ENCODE assay signal across 1 cellular context in the genomic region with DNA sequence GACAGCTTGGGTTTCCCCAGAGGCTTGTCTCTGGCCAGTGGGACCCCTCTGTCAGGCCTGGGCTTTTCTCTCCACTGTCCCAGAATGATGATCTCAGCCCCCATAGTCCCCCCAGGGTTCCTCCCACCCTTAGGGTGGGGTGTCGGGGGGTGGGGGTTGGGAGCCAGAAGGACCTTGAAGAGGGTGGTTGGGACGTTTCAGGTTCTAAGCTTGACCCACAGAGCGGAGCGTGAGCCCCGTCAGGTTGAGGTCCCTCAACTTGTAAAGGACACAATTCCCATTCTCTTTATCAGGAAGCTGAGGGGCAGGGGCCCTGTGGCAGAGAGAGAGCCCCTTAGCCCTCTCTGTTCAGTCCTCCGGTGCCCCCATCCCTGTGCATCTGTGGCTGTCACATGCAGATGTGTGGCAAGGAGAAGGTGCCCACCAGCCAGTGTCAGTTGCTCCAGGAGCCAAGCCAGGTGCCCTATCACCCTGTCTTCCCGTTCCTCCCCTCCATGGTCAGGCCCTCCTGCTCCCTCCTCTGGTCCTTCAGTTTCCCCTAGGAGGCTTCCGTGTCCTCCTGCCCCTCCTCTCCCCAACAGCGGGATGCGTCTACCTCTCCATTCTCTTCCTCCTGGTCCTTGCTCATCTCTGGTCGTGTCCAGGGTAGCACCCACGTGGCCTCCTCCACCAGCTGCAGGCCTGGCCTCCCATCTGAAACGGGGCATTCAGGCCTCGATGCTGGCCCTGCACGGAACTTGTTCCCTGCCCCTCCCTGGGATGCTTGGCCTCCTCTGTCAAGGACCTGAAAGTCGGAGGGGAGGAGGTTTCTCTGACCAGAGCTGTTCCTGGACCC.
TF ChIP-seq lines count a peak whose summit lies in the region.

No MANE protein-coding gene starts in this region.

TF ChIP-seq in HEK293, 187 proteins besides CTCF, POLR2A, EP300 and RAD21 (continued from another document and continues in another):
- TF ChIP-seq, protein P1, sequence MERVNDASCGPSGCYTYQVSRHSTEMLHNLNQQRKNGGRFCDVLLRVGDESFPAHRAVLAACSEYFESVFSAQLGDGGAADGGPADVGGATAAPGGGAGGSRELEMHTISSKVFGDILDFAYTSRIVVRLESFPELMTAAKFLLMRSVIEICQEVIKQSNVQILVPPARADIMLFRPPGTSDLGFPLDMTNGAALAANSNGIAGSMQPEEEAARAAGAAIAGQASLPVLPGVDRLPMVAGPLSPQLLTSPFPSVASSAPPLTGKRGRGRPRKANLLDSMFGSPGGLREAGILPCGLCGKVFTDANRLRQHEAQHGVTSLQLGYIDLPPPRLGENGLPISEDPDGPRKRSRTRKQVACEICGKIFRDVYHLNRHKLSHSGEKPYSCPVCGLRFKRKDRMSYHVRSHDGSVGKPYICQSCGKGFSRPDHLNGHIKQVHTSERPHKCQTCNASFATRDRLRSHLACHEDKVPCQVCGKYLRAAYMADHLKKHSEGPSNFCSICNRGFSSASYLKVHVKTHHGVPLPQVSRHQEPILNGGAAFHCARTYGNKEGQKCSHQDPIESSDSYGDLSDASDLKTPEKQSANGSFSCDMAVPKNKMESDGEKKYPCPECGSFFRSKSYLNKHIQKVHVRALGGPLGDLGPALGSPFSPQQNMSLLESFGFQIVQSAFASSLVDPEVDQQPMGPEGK (tag by site-specific recombination; IDR thresholded peaks at IDR 0.05) = peak; percentile 33; the same call in 1 of the 2 replicates
- peak; percentile 69 for TF ChIP-seq ZNF366 (tag by site-specific recombination; conservative IDR thresholded peaks at IDR 0.05)
- peak; percentile 88 for TF ChIP-seq ZNF600 (tag by site-specific recombination; IDR thresholded peaks at IDR 0.05)
- TF ChIP-seq ZNF76 (tag by site-specific recombination; IDR thresholded peaks at IDR 0.05; ENCODE audit: borderline replicate concordance, low read depth) = no peak
- TF ChIP-seq IKZF3 (tag by site-specific recombination; IDR thresholded peaks at IDR 0.05) = peak; percentile 82
- no peak for TF ChIP-seq ZNF433 (tag by site-specific recombination; IDR thresholded peaks at IDR 0.05; ENCODE audit: low read depth)
- no peak; the same call in 1 of the 2 replicates for TF ChIP-seq ZBTB7A (tag by site-specific recombination; IDR thresholded peaks at IDR 0.05; ENCODE audit: low read depth)
- TF ChIP-seq OSR2 (tag by site-specific recombination; IDR thresholded peaks at IDR 0.05) = peak; percentile 50; the same call in 1 of the 2 replicates
- no peak for TF ChIP-seq ZNF610 (tag by site-specific recombination; IDR thresholded peaks at IDR 0.05; ENCODE audit: borderline replicate concordance)
- TF ChIP-seq ZNF37A (tag by site-specific recombination; IDR thresholded peaks at IDR 0.05) = no peak
- TF ChIP-seq, protein P2, sequence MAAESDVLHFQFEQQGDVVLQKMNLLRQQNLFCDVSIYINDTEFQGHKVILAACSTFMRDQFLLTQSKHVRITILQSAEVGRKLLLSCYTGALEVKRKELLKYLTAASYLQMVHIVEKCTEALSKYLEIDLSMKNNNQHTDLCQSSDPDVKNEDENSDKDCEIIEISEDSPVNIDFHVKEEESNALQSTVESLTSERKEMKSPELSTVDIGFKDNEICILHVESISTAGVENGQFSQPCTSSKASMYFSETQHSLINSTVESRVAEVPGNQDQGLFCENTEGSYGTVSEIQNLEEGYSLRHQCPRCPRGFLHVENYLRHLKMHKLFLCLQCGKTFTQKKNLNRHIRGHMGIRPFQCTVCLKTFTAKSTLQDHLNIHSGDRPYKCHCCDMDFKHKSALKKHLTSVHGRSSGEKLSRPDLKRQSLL (tag by site-specific recombination; IDR thresholded peaks at IDR 0.05) = no peak
- no peak for TF ChIP-seq ZNF571 (tag by site-specific recombination; IDR thresholded peaks at IDR 0.05)
- TF ChIP-seq ZBTB20 (tag by site-specific recombination; IDR thresholded peaks at IDR 0.05) = peak; percentile 12; the same call in 1 of the 2 replicates
- TF ChIP-seq, protein P3, sequence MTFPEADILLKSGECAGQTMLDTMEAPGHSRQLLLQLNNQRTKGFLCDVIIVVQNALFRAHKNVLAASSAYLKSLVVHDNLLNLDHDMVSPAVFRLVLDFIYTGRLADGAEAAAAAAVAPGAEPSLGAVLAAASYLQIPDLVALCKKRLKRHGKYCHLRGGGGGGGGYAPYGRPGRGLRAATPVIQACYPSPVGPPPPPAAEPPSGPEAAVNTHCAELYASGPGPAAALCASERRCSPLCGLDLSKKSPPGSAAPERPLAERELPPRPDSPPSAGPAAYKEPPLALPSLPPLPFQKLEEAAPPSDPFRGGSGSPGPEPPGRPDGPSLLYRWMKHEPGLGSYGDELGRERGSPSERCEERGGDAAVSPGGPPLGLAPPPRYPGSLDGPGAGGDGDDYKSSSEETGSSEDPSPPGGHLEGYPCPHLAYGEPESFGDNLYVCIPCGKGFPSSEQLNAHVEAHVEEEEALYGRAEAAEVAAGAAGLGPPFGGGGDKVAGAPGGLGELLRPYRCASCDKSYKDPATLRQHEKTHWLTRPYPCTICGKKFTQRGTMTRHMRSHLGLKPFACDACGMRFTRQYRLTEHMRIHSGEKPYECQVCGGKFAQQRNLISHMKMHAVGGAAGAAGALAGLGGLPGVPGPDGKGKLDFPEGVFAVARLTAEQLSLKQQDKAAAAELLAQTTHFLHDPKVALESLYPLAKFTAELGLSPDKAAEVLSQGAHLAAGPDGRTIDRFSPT (tag by site-specific recombination; IDR thresholded peaks at IDR 0.05) = peak; percentile 19; the same call in 1 of the 2 replicates
- TF ChIP-seq, protein P4, sequence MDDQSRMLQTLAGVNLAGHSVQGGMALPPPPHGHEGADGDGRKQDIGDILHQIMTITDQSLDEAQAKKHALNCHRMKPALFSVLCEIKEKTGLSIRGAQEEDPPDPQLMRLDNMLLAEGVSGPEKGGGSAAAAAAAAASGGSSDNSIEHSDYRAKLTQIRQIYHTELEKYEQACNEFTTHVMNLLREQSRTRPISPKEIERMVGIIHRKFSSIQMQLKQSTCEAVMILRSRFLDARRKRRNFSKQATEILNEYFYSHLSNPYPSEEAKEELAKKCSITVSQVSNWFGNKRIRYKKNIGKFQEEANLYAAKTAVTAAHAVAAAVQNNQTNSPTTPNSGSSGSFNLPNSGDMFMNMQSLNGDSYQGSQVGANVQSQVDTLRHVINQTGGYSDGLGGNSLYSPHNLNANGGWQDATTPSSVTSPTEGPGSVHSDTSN (CRISPR knock-in tag; IDR thresholded peaks at IDR 0.05) = no peak
- no peak for TF ChIP-seq ZNF175 (tag by site-specific recombination; IDR thresholded peaks at IDR 0.05)
- TF ChIP-seq, protein P5, sequence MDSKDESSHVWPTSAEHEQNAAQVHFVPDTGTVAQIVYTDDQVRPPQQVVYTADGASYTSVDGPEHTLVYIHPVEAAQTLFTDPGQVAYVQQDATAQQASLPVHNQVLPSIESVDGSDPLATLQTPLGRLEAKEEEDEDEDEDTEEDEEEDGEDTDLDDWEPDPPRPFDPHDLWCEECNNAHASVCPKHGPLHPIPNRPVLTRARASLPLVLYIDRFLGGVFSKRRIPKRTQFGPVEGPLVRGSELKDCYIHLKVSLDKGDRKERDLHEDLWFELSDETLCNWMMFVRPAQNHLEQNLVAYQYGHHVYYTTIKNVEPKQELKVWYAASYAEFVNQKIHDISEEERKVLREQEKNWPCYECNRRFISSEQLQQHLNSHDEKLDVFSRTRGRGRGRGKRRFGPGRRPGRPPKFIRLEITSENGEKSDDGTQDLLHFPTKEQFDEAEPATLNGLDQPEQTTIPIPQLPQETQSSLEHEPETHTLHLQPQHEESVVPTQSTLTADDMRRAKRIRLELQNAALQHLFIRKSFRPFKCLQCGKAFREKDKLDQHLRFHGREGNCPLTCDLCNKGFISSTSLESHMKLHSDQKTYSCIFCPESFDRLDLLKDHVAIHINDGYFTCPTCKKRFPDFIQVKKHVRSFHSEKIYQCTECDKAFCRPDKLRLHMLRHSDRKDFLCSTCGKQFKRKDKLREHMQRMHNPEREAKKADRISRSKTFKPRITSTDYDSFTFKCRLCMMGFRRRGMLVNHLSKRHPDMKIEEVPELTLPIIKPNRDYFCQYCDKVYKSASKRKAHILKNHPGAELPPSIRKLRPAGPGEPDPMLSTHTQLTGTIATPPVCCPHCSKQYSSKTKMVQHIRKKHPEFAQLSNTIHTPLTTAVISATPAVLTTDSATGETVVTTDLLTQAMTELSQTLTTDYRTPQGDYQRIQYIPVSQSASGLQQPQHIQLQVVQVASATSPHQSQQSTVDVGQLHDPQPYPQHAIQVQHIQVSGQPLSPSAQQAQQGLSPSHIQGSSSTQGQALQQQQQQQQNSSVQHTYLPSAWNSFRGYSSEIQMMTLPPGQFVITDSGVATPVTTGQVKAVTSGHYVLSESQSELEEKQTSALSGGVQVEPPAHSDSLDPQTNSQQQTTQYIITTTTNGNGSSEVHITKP (tag by site-specific recombination; IDR thresholded peaks at IDR 0.05) = peak; percentile 24; the same call in 1 of the 2 replicates
- TF ChIP-seq YY2 (tag by site-specific recombination; IDR thresholded peaks at IDR 0.05) = no peak
- no peak for TF ChIP-seq EGR2 (tag by site-specific recombination; IDR thresholded peaks at IDR 0.05; ENCODE audit: low read depth)
- TF ChIP-seq ZNF707 (tag by site-specific recombination; IDR thresholded peaks at IDR 0.05) = no peak
- TF ChIP-seq TCF7L2 (IDR thresholded peaks at IDR 0.05; ENCODE audit: borderline replicate concordance, low read depth, low read length) = no peak
- no peak for TF ChIP-seq HOXA7 (CRISPR knock-in tag; IDR thresholded peaks at IDR 0.05; ENCODE audit: borderline replicate concordance)
- peak; percentile 67 for TF ChIP-seq ZNF341 (tag by site-specific recombination; IDR thresholded peaks at IDR 0.05; ENCODE audit: low read depth)
- no peak for TF ChIP-seq ZNF114 (tag by site-specific recombination; IDR thresholded peaks at IDR 0.05)
- TF ChIP-seq ZNF768 (tag by site-specific recombination; IDR thresholded peaks at IDR 0.05) = 0 out of 2 replicates have a peak, but pooled peaks have one; percentile 23
- TF ChIP-seq ZBTB8A (tag by site-specific recombination; IDR thresholded peaks at IDR 0.05) = 0 out of 2 replicates have a peak, but pooled peaks have one; percentile 19
- no peak for TF ChIP-seq ZNF174 (tag by site-specific recombination; IDR thresholded peaks at IDR 0.05)
- no peak for TF ChIP-seq PRDM1 (tag by site-specific recombination; IDR thresholded peaks at IDR 0.05)
- no peak for TF ChIP-seq KLF7 (tag by site-specific recombination; IDR thresholded peaks at IDR 0.05; ENCODE audit: borderline replicate concordance)
- TF ChIP-seq KLF16 (tag by site-specific recombination; IDR thresholded peaks at IDR 0.05) = no peak
- peak; percentile 13; the same call in 1 of the 2 replicates for TF ChIP-seq ZBTB48 (tag by site-specific recombination; IDR thresholded peaks at IDR 0.05)
- TF ChIP-seq HOXC10 (CRISPR knock-in tag; IDR thresholded peaks at IDR 0.05) = no peak
- TF ChIP-seq KLF10 (tag by site-specific recombination; IDR thresholded peaks at IDR 0.05) = no peak
- no peak for TF ChIP-seq ZNF350 (tag by site-specific recombination; IDR thresholded peaks at IDR 0.05)
- TF ChIP-seq, protein P6, sequence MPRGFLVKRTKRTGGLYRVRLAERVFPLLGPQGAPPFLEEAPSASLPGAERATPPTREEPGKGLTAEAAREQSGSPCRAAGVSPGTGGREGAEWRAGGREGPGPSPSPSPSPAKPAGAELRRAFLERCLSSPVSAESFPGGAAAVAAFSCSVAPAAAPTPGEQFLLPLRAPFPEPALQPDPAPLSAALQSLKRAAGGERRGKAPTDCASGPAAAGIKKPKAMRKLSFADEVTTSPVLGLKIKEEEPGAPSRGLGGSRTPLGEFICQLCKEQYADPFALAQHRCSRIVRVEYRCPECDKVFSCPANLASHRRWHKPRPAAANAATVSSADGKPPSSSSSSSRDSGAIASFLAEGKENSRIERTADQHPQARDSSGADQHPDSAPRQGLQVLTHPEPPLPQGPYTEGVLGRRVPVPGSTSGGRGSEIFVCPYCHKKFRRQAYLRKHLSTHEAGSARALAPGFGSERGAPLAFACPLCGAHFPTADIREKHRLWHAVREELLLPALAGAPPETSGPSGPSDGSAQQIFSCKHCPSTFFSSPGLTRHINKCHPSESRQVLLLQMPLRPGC (tag by site-specific recombination; IDR thresholded peaks at IDR 0.05) = no peak
- TF ChIP-seq, protein P7, sequence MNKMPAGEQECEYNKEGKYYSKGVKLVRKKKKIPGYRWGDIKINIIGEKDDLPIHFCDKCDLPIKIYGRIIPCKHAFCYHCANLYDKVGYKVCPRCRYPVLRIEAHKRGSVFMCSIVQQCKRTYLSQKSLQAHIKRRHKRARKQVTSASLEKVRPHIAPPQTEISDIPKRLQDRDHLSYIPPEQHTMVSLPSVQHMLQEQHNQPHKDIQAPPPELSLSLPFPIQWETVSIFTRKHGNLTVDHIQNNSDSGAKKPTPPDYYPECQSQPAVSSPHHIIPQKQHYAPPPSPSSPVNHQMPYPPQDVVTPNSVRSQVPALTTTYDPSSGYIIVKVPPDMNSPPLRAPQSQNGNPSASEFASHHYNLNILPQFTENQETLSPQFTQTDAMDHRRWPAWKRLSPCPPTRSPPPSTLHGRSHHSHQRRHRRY (tag by site-specific recombination; IDR thresholded peaks at IDR 0.05) = no peak
- TF ChIP-seq GLIS2 (tag by site-specific recombination; IDR thresholded peaks at IDR 0.05) = peak; percentile 20; the same call in 1 of the 2 replicates
- TF ChIP-seq, protein P8, sequence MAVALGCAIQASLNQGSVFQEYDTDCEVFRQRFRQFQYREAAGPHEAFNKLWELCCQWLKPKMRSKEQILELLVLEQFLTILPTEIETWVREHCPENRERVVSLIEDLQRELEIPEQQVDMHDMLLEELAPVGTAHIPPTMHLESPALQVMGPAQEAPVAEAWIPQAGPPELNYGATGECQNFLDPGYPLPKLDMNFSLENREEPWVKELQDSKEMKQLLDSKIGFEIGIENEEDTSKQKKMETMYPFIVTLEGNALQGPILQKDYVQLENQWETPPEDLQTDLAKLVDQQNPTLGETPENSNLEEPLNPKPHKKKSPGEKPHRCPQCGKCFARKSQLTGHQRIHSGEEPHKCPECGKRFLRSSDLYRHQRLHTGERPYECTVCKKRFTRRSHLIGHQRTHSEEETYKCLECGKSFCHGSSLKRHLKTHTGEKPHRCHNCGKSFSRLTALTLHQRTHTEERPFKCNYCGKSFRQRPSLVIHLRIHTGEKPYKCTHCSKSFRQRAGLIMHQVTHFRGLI (tag by site-specific recombination; IDR thresholded peaks at IDR 0.05) = no peak
- no peak for TF ChIP-seq ZFP41 (tag by site-specific recombination; IDR thresholded peaks at IDR 0.05; ENCODE audit: borderline replicate concordance)
- TF ChIP-seq ZNF426 (tag by site-specific recombination; IDR thresholded peaks at IDR 0.05) = no peak
- no peak for TF ChIP-seq ZNF621 (tag by site-specific recombination; IDR thresholded peaks at IDR 0.05)
- no peak for TF ChIP-seq ZNF140 (tag by site-specific recombination; IDR thresholded peaks at IDR 0.05)
